In genomic region chr19:33621811-33622504, GRCh38 we compare ENCODE assay signal across 8 cellular contexts. TPM values are rescaled to one million over a fixed set of nuclear protein-coding genes. Genes with fewer than 3 reads are reported as not detected.
DNase-seq lines count a peak whose midpoint lies in the region; ATAC-seq and TF ChIP-seq lines count a peak whose summit lies in the region.

Gene CHST8 (plus strand): TSS chr19:33621953. CDS start chr19:33689262, 67,309 bp downstream.

- intact Hi-C loops in ovary (cut with DNase I) (no loop called here), PC-3 (cut with micrococcal nuclease) (no loop called here)

- DNase-seq in GM10266 (ENCODE audit: extremely low spot score) (peak; percentile 56), NCI-H526 treated with DMSO at 0.1 percent for 48 hours (lab: John Stamatoyannopoulos, UW) (peak; percentile 40), fibroblast of pulmonary artery (ENCODE audit: low read depth) (peak; percentile 16), ovary (peak in 4 of 5 donors; percentile 36 to 71 (median 65)), NCI-H187 treated with DMSO at 0.1 percent for 48 hours (lab: John Stamatoyannopoulos, UW) (no peak), PC-3 (no peak)
- DNase-seq in activated T-cell treated with anti-CD3 and anti-CD28 coated beads, Interleukin-2, amount 50 U/mL, for 24 hours = no peak

- H3K36me3 Mint-ChIP-seq in activated T-cell treated with anti-CD3 and anti-CD28 coated beads, Interleukin-2, amount 50 U/mL, for 24 hours (ENCODE audit: low read depth) = no peaks in the 10 kb centered on the region

- no peaks in the 10 kb centered on the region for H3K9me3 Mint-ChIP-seq in activated T-cell treated with anti-CD3 and anti-CD28 coated beads, Interleukin-2, amount 50 U/mL, for 24 hours

- H3K27me3 ChIP-seq in ovary = no peaks in the 10 kb centered on the region
- peaks cover 49% of the 10 kb centered on the region for H3K27me3 ChIP-seq in PC-3 (ENCODE audit: low read length)

- H4K20me1 ChIP-seq in PC-3 (ENCODE audit: low read length) = no peaks in the 10 kb centered on the region

- WGBS in ovary, 3 donors = 0 to 1% (median 0%) methylated on average over 76 to 96 of the region's 96 CpGs

- H3K4me1 ChIP-seq in ovary (ENCODE audit: insufficient read depth) (peaks cover 8% of the 10 kb centered on the region), PC-3 (ENCODE audit: insufficient read depth, low read length) (no peaks in the 10 kb centered on the region)

- peaks cover 61% of the 10 kb centered on the region for H3K27me3 Mint-ChIP-seq in activated T-cell treated with anti-CD3 and anti-CD28 coated beads, Interleukin-2, amount 50 U/mL, for 24 hours

- H3K4me1 Mint-ChIP-seq in activated T-cell treated with anti-CD3 and anti-CD28 coated beads, Interleukin-2, amount 50 U/mL, for 24 hours (ENCODE audit: low read depth) = peaks cover 1% of the 10 kb centered on the region

- H3K4me3 ChIP-seq in fibroblast of pulmonary artery (replicated peaks; ENCODE audit: low read depth, low read length) (no peak within 1 kb of the TSS), ovary (peak within 1 kb of the TSS; percentile 1), PC-3 (ENCODE audit: low read length) (no peak within 1 kb of the TSS)

- H3K36me3 ChIP-seq in ovary = no peaks in the 10 kb centered on the region
- H3K36me3 ChIP-seq in PC-3 (ENCODE audit: low read depth, low read length) = no peaks in the 10 kb centered on the region

- TF ChIP-seq POLR2A in ovary (IDR thresholded peaks at IDR 0.05) = no peak

- CTCF ChIA-PET in PC-3 (lab: Charles Lee) = no interaction called here

- H3K4me2 ChIP-seq in PC-3 (ENCODE audit: low read length) = no peak within 1 kb of the TSS

- no peak for ATAC-seq in PC-3
- ATAC-seq in GM19463 (IDR thresholded peaks at IDR 0.05; ENCODE audit: unreplicated experiment) = no peak

- TF ChIP-seq EP300 in ovary (IDR thresholded peaks at IDR 0.05) = no peak

- no peak within 1 kb of the TSS for H3K9ac ChIP-seq in PC-3 (ENCODE audit: low read length)

- no peak within 1 kb of the TSS for H3K4me3 Mint-ChIP-seq in activated T-cell treated with anti-CD3 and anti-CD28 coated beads, Interleukin-2, amount 50 U/mL, for 24 hours

- no peak within 1 kb of the TSS for H2AFZ ChIP-seq in PC-3 (ENCODE audit: low read length)

- H3K9me3 ChIP-seq in ovary (no peaks in the 10 kb centered on the region), PC-3 (ENCODE audit: low read length) (no peaks in the 10 kb centered on the region)

- no peak for TF ChIP-seq CTCF in GM10266 (IDR thresholded peaks at IDR 0.05; ENCODE audit: control insufficient read depth, insufficient read depth, low read depth, missing control alignments)
- no peak for TF ChIP-seq CTCF in fibroblast of pulmonary artery (IDR thresholded peaks at IDR 0.05; ENCODE audit: low read length, missing control alignments)
- TF ChIP-seq CTCF in ovary (IDR thresholded peaks at IDR 0.05) = no peak
- TF ChIP-seq CTCF in PC-3 (conservative IDR thresholded peaks at IDR 0.05; ENCODE audit: low read depth, low read length) = no peak

- POLR2A ChIA-PET in PC-3 (lab: Charles Lee; ENCODE audit: unreplicated experiment) = no interaction called here

- H3K79me2 ChIP-seq in PC-3 (ENCODE audit: low read length) = no peaks in the 10 kb centered on the region

- no peaks in the 10 kb centered on the region for H3K9me2 ChIP-seq in PC-3 (replicated peaks; ENCODE audit: low read length)

- H3K27ac ChIP-seq in ovary (no peak within 1 kb of the TSS), PC-3 (ENCODE audit: low read length) (no peak within 1 kb of the TSS)

- no peak within 1 kb of the TSS for H3K27ac Mint-ChIP-seq in activated T-cell treated with anti-CD3 and anti-CD28 coated beads, Interleukin-2, amount 50 U/mL, for 24 hours

- BruUV-seq in PC-3 (replicated peaks; lab: Mats Ljungman, UMichigan) = no TSS peak

- no peaks in the 10 kb centered on the region for H3F3A ChIP-seq in PC-3 (ENCODE audit: low read length, unreplicated experiment)

RNA-seq across cellular contexts. Expression of gene CHST8, which starts in this region (rescaled TPM):
- 1 to 10 TPM in 3 of 7 donors, under 1 TPM in 4; 0.48 to 2.5 (median 0.99) TPM for total RNA-seq in ovary
- polyA plus RNA-seq in ovary = 1 to 10 TPM in 1 of 2 donors, not detected in 1; 1.6 TPM
- 0.36 TPM in 1 of 2 replicates, not detected in the other for total RNA-seq in PC-3 (2014; rRNA removed)

Comparison
In these comparisons a context has a peak if more than half of its experiments do, and no peak if none do; other contexts are left out.
1. DNase-seq: peak in GM10266 (single experiment), NCI-H526 treated with DMSO at 0.1 percent for 48 hours (single experiment), fibroblast of pulmonary artery (single experiment) and ovary (4 of 5); none in NCI-H187 treated with DMSO at 0.1 percent for 48 hours (single experiment), PC-3 (single experiment) and activated T-cell treated with anti-CD3 and anti-CD28 coated beads, Interleukin-2, amount 50 U/mL, for 24 hours (single experiment).